23 cellular contexts compared by ENCODE assay signal in the genomic region with DNA sequence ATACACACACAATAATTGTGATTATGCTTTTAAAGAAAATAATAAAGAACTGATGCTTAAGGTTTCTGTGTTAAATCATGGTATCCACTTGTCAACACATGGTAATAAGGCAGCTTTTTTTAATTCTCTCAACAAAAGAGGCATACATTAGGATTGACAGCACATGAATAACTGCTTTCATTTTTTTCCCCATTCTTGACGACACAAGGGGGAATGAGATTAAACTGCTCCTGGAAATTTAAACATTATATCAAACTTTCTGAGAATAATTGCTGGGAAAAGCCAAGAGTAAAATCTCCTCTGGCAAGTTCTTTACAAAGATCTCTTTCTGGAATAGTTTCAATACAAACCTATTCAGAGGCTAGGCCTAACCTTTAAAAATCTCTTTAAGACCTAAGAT.
DNase-seq lines count a peak whose midpoint lies in the region; ATAC-seq and TF ChIP-seq lines count a peak whose summit lies in the region.
"Had no signal": no experiment of that assay in that cellular context is flagged by ENCODE, and none has a peak within 500 bp of the region (broad histone marks: within the 10 kb centered on the region; RNA-seq: fewer than 3 reads in every experiment).

No MANE protein-coding gene starts in this region.

- no peak for TF ChIP-seq RAD21 in SK-N-SH (IDR thresholded peaks at IDR 0.05; ENCODE audit: low read length)

- H3K9ac ChIP-seq in SK-N-SH: no peak overlapping the region
- H3K9ac ChIP-seq: BLaER1 treated with 17β-estradiol and CSF1 and Interleukin-3, amounts not matched to agents 10 nM and 100 nM had no signal

- intact Hi-C loops in uterus (cut with DNase I; ENCODE audit: low total_unique reads): no loop called here

- H3K4me2 ChIP-seq in SK-N-SH: no peak overlapping the region
- H3K4me2 ChIP-seq: A549; BLaER1 treated with 17β-estradiol and CSF1 and Interleukin-3, amounts not matched to agents 10 nM and 100 nM had no signal

- H3K79me2 ChIP-seq in SK-N-SH (ENCODE audit: insufficient read depth): peaks cover 5% of the 10 kb centered on the region; the same call in 1 of the 2 replicates

- H3K27ac ChIP-seq in SK-N-SH (ENCODE audit: low read depth in 2 of 2, low read length in 1 of 2): no peak overlapping the region
- H3K27ac ChIP-seq in uterus: peak overlapping the region; percentile 49 to 61
- H3K27ac ChIP-seq: A549; BLaER1 treated with 17β-estradiol and CSF1 and Interleukin-3, amounts not matched to agents 10 nM and 100 nM had no signal

- ATAC-seq in HG03095 (IDR thresholded peaks at IDR 0.05; ENCODE audit: unreplicated experiment): no peak
- ATAC-seq in HG02678 (IDR thresholded peaks at IDR 0.05; ENCODE audit: unreplicated experiment): no peak
- ATAC-seq: A549 had no signal

- POLR2A ChIA-PET in SK-N-SH (lab: Yijun Ruan, JAX): no interaction called here

- no peak overlapping the region for H2AFZ ChIP-seq in SK-N-SH (ENCODE audit: low read depth)

- no peaks in the 10 kb centered on the region for H3K9me2 ChIP-seq in SK-N-SH

- H3F3A ChIP-seq in SK-N-SH (replicated peaks; ENCODE audit: insufficient read depth): peaks cover 23% of the 10 kb centered on the region

- WGBS in SK-N-SH (ENCODE audit: low lambda C conversion rate): 58% methylated on average over 1 of the region's 1 CpG

- no peak for TF ChIP-seq POLR2A in uterus (IDR thresholded peaks at IDR 0.05)

- no peak for TF ChIP-seq CTCF in SK-N-SH (IDR thresholded peaks at IDR 0.05)
- TF ChIP-seq CTCF in uterus (IDR thresholded peaks at IDR 0.05): no peak

- H3K36me3 ChIP-seq in SK-N-SH (replicated peaks in 1 of 2; ENCODE audit: control insufficient read depth in 1 of 2, insufficient read depth in 2 of 2, low read length in 1 of 2): peaks cover 2 to 7% of the 10 kb centered on the region in 2 experiments
- H3K36me3 ChIP-seq in uterus: no peaks in the 10 kb centered on the region
- H3K36me3 ChIP-seq: BE2C, HAP-1 had no signal

- H3K4me1 ChIP-seq in SK-N-SH (ENCODE audit: control insufficient read depth in 1 of 2, insufficient read depth in 2 of 2, low read depth in 1 of 2, low read length in 1 of 2) (peaks cover 0 to 6% of the 10 kb centered on the region in 2 experiments; a peak in 2 of 4 replicates), uterus (no peaks in the 10 kb centered on the region)
- H3K4me1 ChIP-seq: A549; BE2C; BLaER1 treated with 17β-estradiol and CSF1 and Interleukin-3, amounts not matched to agents 10 nM and 100 nM; HAP-1 had no signal

- DNase-seq in RPMI7951 (ENCODE audit: low read depth) (peak; percentile 43), SK-N-SH (no peak), foreskin melanocyte (peak; percentile 93), uterus (no peak), cortex of kidney (lab: John Stamatoyannopoulos, UW) (no peak)
- DNase-seq: 8988T; ACHN; AML-193; BE2C; Calu3; CD4-positive, alpha-beta T cell; CD8-positive, alpha-beta memory T cell; COR-L47; DMS53; DMS79 treated with DMSO at 0.1 percent for 48 hours; GF-D8; GOT3; HFFc6 had no signal

- no peak for TF ChIP-seq EP300 in SK-N-SH (IDR thresholded peaks at IDR 0.05; ENCODE audit: borderline replicate concordance in 1 of 2, low read depth in 1 of 2, low read length in 1 of 2)

- H3K4me3 ChIP-seq in SK-N-SH (ENCODE audit: low read depth in 2 of 2, low read length in 1 of 2) (no peak overlapping the region), uterus (no peak overlapping the region)
- H3K4me3 ChIP-seq: A549; BLaER1 treated with 17β-estradiol and CSF1 and Interleukin-3, amounts not matched to agents 10 nM and 100 nM; HAP-1 had no signal

- CTCF ChIA-PET in SK-N-SH (lab: Yijun Ruan, JAX): no interaction called here

- H3K9me3 ChIP-seq in SK-N-SH (0 out of 2 replicates have a peak, but pooled peaks cover 5% of the 10 kb centered on the region), uterus (no peaks in the 10 kb centered on the region)
- H3K9me3 ChIP-seq: A549; BE2C; BLaER1 treated with 17β-estradiol and CSF1 and Interleukin-3, amounts not matched to agents 10 nM and 100 nM; HAP-1 had no signal

- H4K20me1 ChIP-seq in SK-N-SH (ENCODE audit: insufficient read depth): peaks cover 4% of the 10 kb centered on the region; the same call in 1 of the 2 replicates
- H4K20me1 ChIP-seq: BLaER1 treated with 17β-estradiol and CSF1 and Interleukin-3, amounts not matched to agents 10 nM and 100 nM had no signal

- H3K27me3 ChIP-seq in SK-N-SH (ENCODE audit: insufficient read depth) (no peaks in the 10 kb centered on the region), uterus (no peaks in the 10 kb centered on the region)
- H3K27me3 ChIP-seq: BE2C; BLaER1 treated with 17β-estradiol and CSF1 and Interleukin-3, amounts not matched to agents 10 nM and 100 nM had no signal

TF ChIP-seq in SK-N-SH, 30 proteins besides CTCF, POLR2A, EP300 and RAD21:
- TF ChIP-seq TCF12 (IDR thresholded peaks at IDR 0.05): peak; percentile 15; the same call in 1 of the 2 replicates
- TF ChIP-seq, protein P1, sequence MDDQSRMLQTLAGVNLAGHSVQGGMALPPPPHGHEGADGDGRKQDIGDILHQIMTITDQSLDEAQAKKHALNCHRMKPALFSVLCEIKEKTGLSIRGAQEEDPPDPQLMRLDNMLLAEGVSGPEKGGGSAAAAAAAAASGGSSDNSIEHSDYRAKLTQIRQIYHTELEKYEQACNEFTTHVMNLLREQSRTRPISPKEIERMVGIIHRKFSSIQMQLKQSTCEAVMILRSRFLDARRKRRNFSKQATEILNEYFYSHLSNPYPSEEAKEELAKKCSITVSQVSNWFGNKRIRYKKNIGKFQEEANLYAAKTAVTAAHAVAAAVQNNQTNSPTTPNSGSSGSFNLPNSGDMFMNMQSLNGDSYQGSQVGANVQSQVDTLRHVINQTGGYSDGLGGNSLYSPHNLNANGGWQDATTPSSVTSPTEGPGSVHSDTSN (IDR thresholded peaks at IDR 0.05): no peak

Comparison
In these comparisons a context has a peak if more than half of its experiments do, and no peak if none do; other contexts are left out.
1. DNase-seq: peak in RPMI7951 (single experiment) and foreskin melanocyte (single experiment); none in SK-N-SH (single experiment), uterus (0 of 2) and cortex of kidney (single experiment).
2. H3K27ac ChIP-seq: peak in uterus (2 of 2); none in SK-N-SH (0 of 2).